Comparison of ENCODE assay signal across 8 cellular contexts in the genomic region with DNA sequence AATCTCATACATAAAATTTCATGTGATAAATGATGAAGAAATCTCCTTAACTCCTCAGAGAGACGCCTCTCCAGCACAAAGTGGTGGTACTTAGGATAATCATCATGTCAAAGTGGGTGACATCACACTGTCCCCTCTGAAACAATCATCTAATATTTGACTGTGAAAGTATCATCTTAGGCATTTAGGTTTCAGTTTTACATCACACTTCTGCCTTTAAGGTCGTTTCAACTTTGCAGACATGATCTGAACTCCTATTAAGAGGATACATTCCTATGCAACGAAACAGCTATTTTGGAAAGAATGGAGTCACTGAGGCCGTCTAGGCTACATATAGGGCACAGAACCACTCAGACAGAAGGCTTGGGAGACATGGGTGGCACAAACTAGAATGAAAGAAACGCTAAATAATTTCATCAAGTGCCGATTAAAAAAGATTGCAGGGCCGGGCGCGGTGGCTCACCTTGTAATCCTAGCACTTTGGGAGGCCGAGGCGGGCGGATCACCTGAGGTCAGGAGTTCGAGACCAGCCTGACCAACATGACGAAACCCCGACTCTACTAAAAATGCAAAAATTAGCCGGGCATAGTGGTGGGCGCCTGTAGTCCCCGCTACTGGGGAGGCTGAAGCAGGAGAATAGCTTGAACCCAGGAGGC. TPM values are rescaled to one million over a fixed set of nuclear protein-coding genes. Genes with fewer than 3 reads are reported as not detected.
DNase-seq lines count a peak whose midpoint lies in the region; ATAC-seq, FAIRE-seq and TF ChIP-seq lines count a peak whose summit lies in the region.

No MANE protein-coding gene starts in this region.

- H3K4me1 Mint-ChIP-seq in activated T-helper 2 cell treated with anti-CD3 and anti-CD28 coated beads, Interferon-gamma antibody, Interleukin-2, Interleukin-4, amounts not matched to agents 10 μg/mL and 5 μg/mL and 100 μg/mL, durations not matched to agents 14 hours and 24 hours and 36 hours (ENCODE audit: low read depth), result peaks cover 71% of the 10 kb centered on the region
- H3K4me1 Mint-ChIP-seq in naive thymus-derived CD8-positive, alpha-beta T cell, result peaks cover 42 to 79% (median 74%) of the 10 kb centered on the region in 4 donors

- peak overlapping the region in 1 of 2 experiments; percentile 98; a peak in 3 of 6 replicates for H3K27ac ChIP-seq in A549

- peak overlapping the region; percentile 63; the same call in 2 of the 3 replicates for H3K4me3 ChIP-seq in A549

- no peaks in the 10 kb centered on the region for H3K9me3 Mint-ChIP-seq in activated T-helper 2 cell treated with anti-CD3 and anti-CD28 coated beads, Interferon-gamma antibody, Interleukin-2, Interleukin-4, amounts not matched to agents 10 μg/mL and 5 μg/mL and 100 μg/mL, durations not matched to agents 14 hours and 24 hours and 36 hours
- no peaks in the 10 kb centered on the region for H3K9me3 Mint-ChIP-seq in naive thymus-derived CD8-positive, alpha-beta T cell

- POLR2A ChIA-PET in A549 (lab: Yijun Ruan, JAX), result interaction anchor here (2.5 kb wide), 1 partner anchor 24 kb away, joined by 7 read pairs; no protein-coding TSS in a partner anchor
- POLR2A ChIA-PET in naive thymus-derived CD8-positive, alpha-beta T cell (lab: Charles Lee), result interaction anchor here (2.0 kb wide), 1 partner anchor 205 kb away, joined by 6 read pairs; no protein-coding TSS in a partner anchor

- 84% methylated on average over 18 of the region's 18 CpGs for WGBS in A549 (ENCODE audit: missing lambda C conversion rate)

- TF ChIP-seq CTCF in A549 (IDR thresholded peaks at IDR 0.05), result no peak

- ATAC-seq in A549, result no peak
- peak; percentile 41 for ATAC-seq in GM18907 (IDR thresholded peaks at IDR 0.05; ENCODE audit: unreplicated experiment)
- peak; percentile 31 for ATAC-seq in HG03103 (IDR thresholded peaks at IDR 0.05; ENCODE audit: low read depth, unreplicated experiment)
- ATAC-seq in naive thymus-derived CD8-positive, alpha-beta T cell, result no peak

- no peak for TF ChIP-seq EP300 in A549 (IDR thresholded peaks at IDR 0.05)

- CTCF ChIA-PET in A549 (lab: Yijun Ruan, JAX), result no interaction called here

- intact Hi-C loops in activated T-helper 2 cell treated with anti-CD3 and anti-CD28 coated beads, Interferon-gamma antibody, Interleukin-2, Interleukin-4, amounts not matched to agents 10 μg/mL and 5 μg/mL and 100 μg/mL, durations not matched to agents 14 hours and 24 hours and 36 hours (cut with micrococcal nuclease), result loop anchor here (5.0 kb wide), 3 partner anchors 203 to 573 kb away; partner anchors contain the start of genes CCT6A, LANCL2 and PSPH

- peaks cover 27% of the 10 kb centered on the region for H3K36me3 Mint-ChIP-seq in activated T-helper 2 cell treated with anti-CD3 and anti-CD28 coated beads, Interferon-gamma antibody, Interleukin-2, Interleukin-4, amounts not matched to agents 10 μg/mL and 5 μg/mL and 100 μg/mL, durations not matched to agents 14 hours and 24 hours and 36 hours (ENCODE audit: low read depth)
- peaks cover 0 to 2% (median 0%) of the 10 kb centered on the region in 3 donors for H3K36me3 Mint-ChIP-seq in naive thymus-derived CD8-positive, alpha-beta T cell

- no peak for FAIRE-seq in A549 (lab: Jason Lieb, UNC)

- H3K4me2 ChIP-seq in A549, result peak overlapping the region; percentile 91

- no peak for TF ChIP-seq RAD21 in A549 (conservative IDR thresholded peaks at IDR 0.05 in 1 of 2, IDR thresholded peaks at IDR 0.05 in 1 of 2)

- peak overlapping the region; percentile 72 for H3K27ac Mint-ChIP-seq in activated T-helper 2 cell treated with anti-CD3 and anti-CD28 coated beads, Interferon-gamma antibody, Interleukin-2, Interleukin-4, amounts not matched to agents 10 μg/mL and 5 μg/mL and 100 μg/mL, durations not matched to agents 14 hours and 24 hours and 36 hours
- peak overlapping the region; percentile 11 to 94 (median 80) for H3K27ac Mint-ChIP-seq in naive thymus-derived CD8-positive, alpha-beta T cell

- DNase-seq in A549 (ENCODE audit: low read depth in 1 of 2, low spot score in 1 of 2), result no peak
- DNase-seq in activated T-helper 2 cell treated with anti-CD3 and anti-CD28 coated beads, Interferon-gamma antibody, Interleukin-2, Interleukin-4, amounts not matched to agents 10 μg/mL and 5 μg/mL and 100 μg/mL, durations not matched to agents 14 hours and 24 hours and 36 hours (ENCODE audit: low spot score), result no peak
- peak in 1 of 10 donors; percentile 19 for DNase-seq in naive thymus-derived CD8-positive, alpha-beta T cell
- no peak for DNase-seq in activated CD4-positive, alpha-beta T cell treated with anti-CD3 and anti-CD28 coated beads for 4 hours
- no peak for DNase-seq in NCI-H1417 (lab: John Stamatoyannopoulos, UW)
- no peak for DNase-seq in epidermal melanocyte (ENCODE audit: insufficient read length, low spot score)

- H3K27me3 Mint-ChIP-seq in activated T-helper 2 cell treated with anti-CD3 and anti-CD28 coated beads, Interferon-gamma antibody, Interleukin-2, Interleukin-4, amounts not matched to agents 10 μg/mL and 5 μg/mL and 100 μg/mL, durations not matched to agents 14 hours and 24 hours and 36 hours (ENCODE audit: low read depth), result no peaks in the 10 kb centered on the region
- no peaks in the 10 kb centered on the region for H3K27me3 Mint-ChIP-seq in naive thymus-derived CD8-positive, alpha-beta T cell

- H3K4me1 ChIP-seq in A549, result peaks cover 37% of the 10 kb centered on the region

- peak overlapping the region; percentile 76 for H3K4me3 Mint-ChIP-seq in activated T-helper 2 cell treated with anti-CD3 and anti-CD28 coated beads, Interferon-gamma antibody, Interleukin-2, Interleukin-4, amounts not matched to agents 10 μg/mL and 5 μg/mL and 100 μg/mL, durations not matched to agents 14 hours and 24 hours and 36 hours (ENCODE audit: low read depth)
- H3K4me3 Mint-ChIP-seq in naive thymus-derived CD8-positive, alpha-beta T cell, result peak overlapping the region; percentile 66 to 97 (median 86)

- no peak for TF ChIP-seq POLR2A in A549 (IDR thresholded peaks at IDR 0.05; ENCODE audit: low read length)

- H3K9me3 ChIP-seq in A549, result no peaks in the 10 kb centered on the region

TF ChIP-seq in A549, 52 proteins besides CTCF, POLR2A, EP300 and RAD21:
- TF ChIP-seq, protein P1, sequence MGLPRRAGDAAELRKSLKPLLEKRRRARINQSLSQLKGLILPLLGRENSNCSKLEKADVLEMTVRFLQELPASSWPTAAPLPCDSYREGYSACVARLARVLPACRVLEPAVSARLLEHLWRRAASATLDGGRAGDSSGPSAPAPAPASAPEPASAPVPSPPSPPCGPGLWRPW (IDR thresholded peaks at IDR 0.05), result no peak
- TF ChIP-seq CHD2 (IDR thresholded peaks at IDR 0.05; ENCODE audit: low read length, partially characterized antibody) (no peak), NR3C1 (IDR thresholded peaks at IDR 0.05) (no peak), RNF2 (IDR thresholded peaks at IDR 0.05; ENCODE audit: borderline replicate concordance, low read depth) (no peak), JUNB (IDR thresholded peaks at IDR 0.05) (no peak), FOSB (CRISPR knock-in tag; IDR thresholded peaks at IDR 0.05) (no peak), NFE2L2 (conservative IDR thresholded peaks at IDR 0.05; ENCODE audit: low read length) (no peak), NPAS2 (CRISPR knock-in tag; IDR thresholded peaks at IDR 0.05; ENCODE audit: borderline replicate concordance) (no peak), HDAC2 (IDR thresholded peaks at IDR 0.05) (no peak), ZNF302 (CRISPR knock-in tag; IDR thresholded peaks at IDR 0.05) (no peak), TFCP2L1 (CRISPR knock-in tag; IDR thresholded peaks at IDR 0.05) (no peak), MYC (IDR thresholded peaks at IDR 0.05; ENCODE audit: borderline replicate concordance, low read length) (no peak)
- TF ChIP-seq, protein P2, sequence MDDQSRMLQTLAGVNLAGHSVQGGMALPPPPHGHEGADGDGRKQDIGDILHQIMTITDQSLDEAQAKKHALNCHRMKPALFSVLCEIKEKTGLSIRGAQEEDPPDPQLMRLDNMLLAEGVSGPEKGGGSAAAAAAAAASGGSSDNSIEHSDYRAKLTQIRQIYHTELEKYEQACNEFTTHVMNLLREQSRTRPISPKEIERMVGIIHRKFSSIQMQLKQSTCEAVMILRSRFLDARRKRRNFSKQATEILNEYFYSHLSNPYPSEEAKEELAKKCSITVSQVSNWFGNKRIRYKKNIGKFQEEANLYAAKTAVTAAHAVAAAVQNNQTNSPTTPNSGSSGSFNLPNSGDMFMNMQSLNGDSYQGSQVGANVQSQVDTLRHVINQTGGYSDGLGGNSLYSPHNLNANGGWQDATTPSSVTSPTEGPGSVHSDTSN (IDR thresholded peaks at IDR 0.05), result no peak

RNA-seq across cellular contexts. Expression of gene VOPP1, which starts 2.0 kb away (rescaled TPM):
- polyA plus RNA-seq in A549 (2011; rRNA removed) (64.4 and 68.1 TPM in 2 replicates), A549 (2017; fragmentation: RNase III; extraction: RNeasy Plus Mini Kit Qiagen cat#74134 plus additional on column Dnase treatment) (70.5 to 74.0 TPM (median 73.4 TPM) in 3 replicates)
- 39.0 and 54.6 TPM in 2 replicates for polyA plus RNA-seq in A549 (2012; cell fraction: cytosol; rRNA removed)
- polyA plus RNA-seq in A549 (2012; cell fraction: nucleus; rRNA removed), result 29.2 and 35.0 TPM in 2 replicates
- polyA minus RNA-seq in A549 (2011; rRNA and poly(A)+ RNA removed), result 78.6 and 87.2 TPM in 2 replicates
- 53.7 and 56.0 TPM in 2 replicates for total RNA-seq in activated T-helper 2 cell treated with anti-CD3 and anti-CD28 coated beads, Interferon-gamma antibody, Interleukin-2, Interleukin-4, amounts not matched to agents 10 μg/mL and 5 μg/mL and 100 μg/mL, durations not matched to agents 14 hours and 24 hours and 36 hours
- total RNA-seq in naive thymus-derived CD8-positive, alpha-beta T cell, result 10 to 100 TPM; 47.0 to 48.9 TPM
- polyA plus RNA-seq in naive thymus-derived CD8-positive, alpha-beta T cell, result 10 to 100 TPM; 19.5 to 31.5 (median 20.9) TPM

Comparison
In these comparisons a context has a peak if more than half of its experiments do, and no peak if none do; other contexts are left out.
1. ATAC-seq: peak in GM18907 (single experiment) and HG03103 (single experiment); none in A549 (0 of 2) and naive thymus-derived CD8-positive, alpha-beta T cell (0 of 2).